In the genomic region with DNA sequence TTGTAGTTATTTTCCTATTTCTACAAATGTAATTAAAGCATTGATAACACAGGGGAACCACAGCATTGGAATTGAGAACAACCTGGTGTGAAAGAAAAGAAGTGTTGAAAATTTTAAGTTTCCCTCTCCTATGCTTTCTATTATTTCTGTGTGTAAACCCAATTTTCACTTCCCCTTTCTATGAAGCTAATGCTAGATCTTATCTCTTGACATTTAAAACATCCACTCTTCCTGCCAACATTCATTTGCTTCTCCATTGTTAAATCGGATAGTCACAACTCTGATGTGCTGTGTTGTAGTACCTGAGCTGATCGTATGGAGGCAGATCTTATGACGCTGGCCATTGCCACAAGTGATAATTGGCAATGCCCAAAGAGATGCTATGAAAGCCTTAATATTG, we compare ENCODE assay signal across 16 cellular contexts.
DNase-seq lines count a peak whose midpoint lies in the region; ATAC-seq and TF ChIP-seq lines count a peak whose summit lies in the region.
"Had no signal": no experiment of that assay in that cellular context is flagged by ENCODE, and none has a peak within 500 bp of the region (broad histone marks: within the 10 kb centered on the region; RNA-seq: fewer than 3 reads in every experiment).

No MANE protein-coding gene starts in this region.

- no peaks in the 10 kb centered on the region for H3K4me1 Mint-ChIP-seq in activated CD4-positive, alpha-beta T cell treated with anti-CD3 and anti-CD28 coated beads for 36 hours
- H3K4me1 Mint-ChIP-seq in activated naive CD4-positive, alpha-beta T cell treated with anti-CD3 and anti-CD28 coated beads, Interleukin-2, amount 10 ng/mL, durations not matched to agents 7 days and 5 days, result no peaks in the 10 kb centered on the region

- intact Hi-C loops in activated CD4-positive, alpha-beta T cell treated with anti-CD3 and anti-CD28 coated beads for 36 hours (cut with DNase I, micrococcal nuclease), result no loop called here

- DNase-seq in OCI-M1 (lab: John Stamatoyannopoulos, UW) (peak; percentile 42), RWPE1 (ENCODE audit: low spot score) (no peak), NCI-H446 (lab: John Stamatoyannopoulos, UW) (no peak)
- DNase-seq in activated CD4-positive, alpha-beta T cell treated with anti-CD3 and anti-CD28 coated beads for 36 hours, result no peak
- no peak for DNase-seq in activated naive CD4-positive, alpha-beta T cell treated with anti-CD3 and anti-CD28 coated beads, Interleukin-2, amount 10 ng/mL, durations not matched to agents 7 days and 5 days
- DNase-seq: activated T-cell treated with anti-CD3 and anti-CD28 coated beads, Interleukin-2, amount 50 U/mL, for 24 hours; anterior cingulate cortex; DMS153; foreskin keratinocyte; GOT3; NCI-H1092; stimulated activated CD4-positive, alpha-beta T cell treated with anti-CD3 and anti-CD28 coated beads, Interleukin-4, amount 100 ng/mL, for 1 hour; stimulated activated naive CD4-positive, alpha-beta T cell treated with Interleukin-2 at 50 U/mL for 16 hours had no signal

- H3K36me3 Mint-ChIP-seq in activated CD4-positive, alpha-beta T cell treated with anti-CD3 and anti-CD28 coated beads for 36 hours (ENCODE audit: low read depth), result no peaks in the 10 kb centered on the region
- no peaks in the 10 kb centered on the region for H3K36me3 Mint-ChIP-seq in activated naive CD4-positive, alpha-beta T cell treated with anti-CD3 and anti-CD28 coated beads, Interleukin-2, amount 10 ng/mL, durations not matched to agents 7 days and 5 days

- H3K27ac ChIP-seq in RWPE1, result no peak overlapping the region
- H3K27ac ChIP-seq: foreskin keratinocyte had no signal

- H3K4me3 Mint-ChIP-seq in activated CD4-positive, alpha-beta T cell treated with anti-CD3 and anti-CD28 coated beads for 36 hours, result no peak overlapping the region
- no peak overlapping the region for H3K4me3 Mint-ChIP-seq in activated naive CD4-positive, alpha-beta T cell treated with anti-CD3 and anti-CD28 coated beads, Interleukin-2, amount 10 ng/mL, durations not matched to agents 7 days and 5 days
- H3K4me3 Mint-ChIP-seq: activated T-cell treated with anti-CD3 and anti-CD28 coated beads, Interleukin-2, amount 50 U/mL, for 24 hours had no signal

- peaks cover 17% of the 10 kb centered on the region for H3K27me3 Mint-ChIP-seq in activated CD4-positive, alpha-beta T cell treated with anti-CD3 and anti-CD28 coated beads for 36 hours
- H3K27me3 Mint-ChIP-seq in activated naive CD4-positive, alpha-beta T cell treated with anti-CD3 and anti-CD28 coated beads, Interleukin-2, amount 10 ng/mL, durations not matched to agents 7 days and 5 days, result no peaks in the 10 kb centered on the region

- POLR2A ChIA-PET in RWPE1 (lab: Yijun Ruan, JAX; ENCODE audit: low non-redundant PET), result no interaction called here
- POLR2A ChIA-PET in activated CD4-positive, alpha-beta T cell treated with anti-CD3 and anti-CD28 coated beads for 36 hours (lab: Charles Lee), result no interaction called here

- no peak for TF ChIP-seq CTCF in RWPE1 (conservative IDR thresholded peaks at IDR 0.05; ENCODE audit: low read depth)

- TF ChIP-seq POLR2A in GM18505 (IDR thresholded peaks at IDR 0.05; ENCODE audit: borderline replicate concordance, extremely low read depth, insufficient read depth, insufficient read length), result no peak

- CTCF ChIA-PET in RWPE1 (lab: Yijun Ruan, JAX), result no interaction called here
- CTCF ChIA-PET in activated CD4-positive, alpha-beta T cell treated with anti-CD3 and anti-CD28 coated beads for 36 hours (lab: Charles Lee), result no interaction called here
- CTCF ChIA-PET in activated naive CD4-positive, alpha-beta T cell treated with anti-CD3 and anti-CD28 coated beads, Interleukin-2, amount 10 ng/mL, durations not matched to agents 7 days and 5 days (lab: Charles Lee), result interaction anchor here (0.6 kb wide), 1 partner anchor 145 kb away, joined by 3 read pairs; no protein-coding TSS in a partner anchor

- H3K9me3 Mint-ChIP-seq in activated CD4-positive, alpha-beta T cell treated with anti-CD3 and anti-CD28 coated beads for 36 hours (ENCODE audit: low read depth), result peaks cover 6% of the 10 kb centered on the region
- H3K9me3 Mint-ChIP-seq in activated naive CD4-positive, alpha-beta T cell treated with anti-CD3 and anti-CD28 coated beads, Interleukin-2, amount 10 ng/mL, durations not matched to agents 7 days and 5 days, result peaks cover 2% of the 10 kb centered on the region

- ATAC-seq in GM18505 (IDR thresholded peaks at IDR 0.05; ENCODE audit: unreplicated experiment), result peak; percentile 86
- peak; percentile 82 for ATAC-seq in GM21447 (IDR thresholded peaks at IDR 0.05; ENCODE audit: unreplicated experiment)
- peak; percentile 85 for ATAC-seq in HG03354 (IDR thresholded peaks at IDR 0.05; ENCODE audit: poor library complexity, severe bottlenecking, unreplicated experiment)
- no peak for ATAC-seq in activated CD4-positive, alpha-beta T cell treated with anti-CD3 and anti-CD28 coated beads for 36 hours
- ATAC-seq: foreskin keratinocyte had no signal

- H3K27ac Mint-ChIP-seq in activated CD4-positive, alpha-beta T cell treated with anti-CD3 and anti-CD28 coated beads for 36 hours, result no peak overlapping the region
- no peak overlapping the region for H3K27ac Mint-ChIP-seq in activated naive CD4-positive, alpha-beta T cell treated with anti-CD3 and anti-CD28 coated beads, Interleukin-2, amount 10 ng/mL, durations not matched to agents 7 days and 5 days
- H3K27ac Mint-ChIP-seq: activated T-cell treated with anti-CD3 and anti-CD28 coated beads, Interleukin-2, amount 50 U/mL, for 24 hours had no signal
